In the genomic region with DNA sequence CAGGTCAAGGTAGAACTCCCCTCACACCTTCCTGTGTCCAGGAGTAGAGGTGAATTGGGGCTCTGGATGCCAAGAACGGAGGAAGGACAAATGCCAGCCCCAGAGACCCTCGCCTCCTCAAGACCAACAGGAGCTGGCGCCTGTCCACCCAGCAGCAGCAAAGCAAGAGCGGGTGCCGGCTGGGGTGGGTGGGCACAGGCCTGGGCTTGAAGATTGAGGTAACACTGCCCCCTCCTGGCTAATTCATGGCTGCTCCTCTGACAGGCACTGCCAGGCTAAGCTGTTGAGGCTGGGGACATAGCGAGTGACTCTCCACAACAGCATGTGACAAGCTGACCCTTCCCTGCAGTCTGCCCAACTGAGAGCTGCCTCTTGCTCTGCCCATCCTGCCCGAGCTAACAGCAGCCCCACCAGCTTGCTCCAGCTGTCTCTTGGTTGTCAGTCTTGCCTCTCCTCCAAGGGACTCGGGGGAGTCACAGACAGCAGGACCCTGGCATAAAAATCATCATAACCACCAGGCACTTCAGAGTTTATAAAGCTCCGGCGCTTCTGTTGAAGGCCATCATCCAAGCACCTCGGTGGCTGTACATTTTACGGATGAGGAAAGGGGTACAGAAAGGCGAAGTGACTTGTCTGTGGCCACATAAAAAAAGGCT, we compare ENCODE assay signal across 8 cellular contexts.
DNase-seq lines count a peak whose midpoint lies in the region; TF ChIP-seq lines count a peak whose summit lies in the region.
"Not testable (repeated sequence)": the region's sequence is repeated elsewhere in the genome, so short reads cannot be mapped to it uniquely, and the experiment has no call there.

No MANE protein-coding gene starts in this region.

- no CpG with 5 or more reads among the region's 13 CpGs for WGBS in mesendoderm (ENCODE audit: extremely low coverage, insufficient coverage, low lambda C conversion rate)

- not testable (repeated sequence) for H3K27ac ChIP-seq in C4-2B; SU-DHL-6 (ENCODE audit: low read depth, low read length); mesendoderm (ENCODE audit: low read depth, low read length)

- not testable (repeated sequence) for H3K4ac ChIP-seq in mesendoderm (ENCODE audit: low read depth, low read length)

- not testable (repeated sequence) for H3K9me3 ChIP-seq in SU-DHL-6 (ENCODE audit: insufficient read depth, low read length)

- not testable (repeated sequence) for H2BK5ac ChIP-seq in mesendoderm (ENCODE audit: low read length)

- H3K56ac ChIP-seq in mesendoderm (ENCODE audit: low read length): not testable (repeated sequence)

- H3K79me2 ChIP-seq in SU-DHL-6 (ENCODE audit: insufficient read depth, low read length); mesendoderm (ENCODE audit: control insufficient read depth, insufficient read depth, low read length): not testable (repeated sequence)

- not testable (repeated sequence) for H3K23ac ChIP-seq in mesendoderm (ENCODE audit: low read length)

- not testable (repeated sequence) for H3F3A ChIP-seq in SU-DHL-6 (ENCODE audit: insufficient read depth)

- H3K27me3 ChIP-seq in H7 (ENCODE audit: control insufficient read depth, insufficient read depth, low read length); SU-DHL-6 (ENCODE audit: low read length); mesendoderm (ENCODE audit: insufficient read depth, low read length, poor library complexity): not testable (repeated sequence)

- not testable (repeated sequence) for H2AFZ ChIP-seq in SU-DHL-6 (ENCODE audit: low read depth, low read length, severe bottlenecking)

- not testable (repeated sequence) for H2BK120ac ChIP-seq in mesendoderm (ENCODE audit: low read depth, low read length)

- H4K5ac ChIP-seq in mesendoderm (ENCODE audit: low read length): not testable (repeated sequence)

- H3K79me1 ChIP-seq in mesendoderm (ENCODE audit: low read length): not testable (repeated sequence)

- not testable (repeated sequence) for H3K4me2 ChIP-seq in SU-DHL-6 (ENCODE audit: low read depth, low read length, poor library complexity, severe bottlenecking); mesendoderm (ENCODE audit: low read length)

- DNase-seq in H7 (peak; percentile 94), NCI-H2171 (lab: John Stamatoyannopoulos, UW) (peak; percentile 55), fibroblast of villous mesenchyme (ENCODE audit: low read depth) (peak; percentile 47), mesendoderm (peak; percentile 83)
- peak; percentile 6 for DNase-seq in activated naive CD8-positive, alpha-beta T cell treated with anti-CD3 and anti-CD28 coated beads, Interleukin-2, amount 50 U/mL, for 16 hours (ENCODE audit: low read depth, low spot score)
- DNase-seq in stimulated activated CD4-positive, alpha-beta T cell treated with anti-CD3 and anti-CD28 coated beads, Interleukin-4, amount 100 ng/mL, for 4 hours: peak; percentile 15 to 33

- not testable (repeated sequence) for H2BK15ac ChIP-seq in mesendoderm (replicated peaks; ENCODE audit: low read depth)

- not testable (repeated sequence) for H3K18ac ChIP-seq in mesendoderm (ENCODE audit: low read length)

- TF ChIP-seq CTCF in C4-2B (conservative IDR thresholded peaks at IDR 0.05): peak; percentile 83
- TF ChIP-seq CTCF in SU-DHL-6 (IDR thresholded peaks at IDR 0.05; ENCODE audit: insufficient read depth, low read length, poor library complexity, severe bottlenecking): peak; percentile 31
- peak; percentile 58 for TF ChIP-seq CTCF in fibroblast of villous mesenchyme (IDR thresholded peaks at IDR 0.05; ENCODE audit: insufficient read depth, low read depth, low read length)

- not testable (repeated sequence) for H4K8ac ChIP-seq in mesendoderm (ENCODE audit: low read depth, low read length)

- not testable (repeated sequence) for H3K36me3 ChIP-seq in H7 (replicated peaks; ENCODE audit: control insufficient read depth, insufficient read depth, low read length); SU-DHL-6 (ENCODE audit: low read length); mesendoderm (ENCODE audit: control insufficient read depth, insufficient read depth, low read length)

- not testable (repeated sequence) for H3K4me3 ChIP-seq in H7 (ENCODE audit: insufficient read depth, low read depth, low read length); SU-DHL-6 (ENCODE audit: insufficient read depth, low read length, poor library complexity, severe bottlenecking); fibroblast of villous mesenchyme (ENCODE audit: low read depth, low read length); mesendoderm (ENCODE audit: low read length)

- not testable (repeated sequence) for H3K9ac ChIP-seq in SU-DHL-6 (ENCODE audit: low read length); mesendoderm (ENCODE audit: low read length)

- not testable (repeated sequence) for H2AK5ac ChIP-seq in mesendoderm (ENCODE audit: low read length)

- not testable (repeated sequence) for H3K9me2 ChIP-seq in SU-DHL-6 (replicated peaks; ENCODE audit: insufficient read depth, low read length)

- not testable (repeated sequence) for H3K4me1 ChIP-seq in mesendoderm (ENCODE audit: control insufficient read depth, low read depth, low read length)

- H4K20me1 ChIP-seq in SU-DHL-6 (ENCODE audit: low read depth, low read length): not testable (repeated sequence)

Comparison
In these comparisons a context has a peak if more than half of its experiments do, and no peak if none do; other contexts are left out.
1. CTCF ChIP-seq: peak in every context shown above with its lines; median percentile 83 in C4-2B; 58 in fibroblast of villous mesenchyme; 31 in SU-DHL-6.
2. DNase-seq: peak in every context shown above with its lines; median percentile 94 in H7; 83 in mesendoderm; 55 in NCI-H2171; 47 in fibroblast of villous mesenchyme; 24 in stimulated activated CD4-positive, alpha-beta T cell treated with anti-CD3 and anti-CD28 coated beads, Interleukin-4, amount 100 ng/mL, for 4 hours; 6 in activated naive CD8-positive, alpha-beta T cell treated with anti-CD3 and anti-CD28 coated beads, Interleukin-2, amount 50 U/mL, for 16 hours.